21 cellular contexts compared by ENCODE assay signal in genomic region chr14:91464615-91465205, GRCh38. TPM values are rescaled to one million over a fixed set of nuclear protein-coding genes. Genes with fewer than 3 reads are reported as not detected.
DNase-seq lines count a peak whose midpoint lies in the region; ATAC-seq and FAIRE-seq lines count a peak whose summit lies in the region.
"Had no signal": no experiment of that assay in that cellular context is flagged by ENCODE, and none has a peak within 500 bp of the region (broad histone marks: within the 10 kb centered on the region; RNA-seq: fewer than 3 reads in every experiment).

No MANE protein-coding gene starts in this region.

- H2BK5ac ChIP-seq in neuronal stem cell (ENCODE audit: low read length) = no peak overlapping the region

- H4K91ac ChIP-seq in neuronal stem cell (ENCODE audit: low read depth, low read length, poor library complexity) = no peak overlapping the region

- peaks cover 95% of the 10 kb centered on the region for H3K36me3 Mint-ChIP-seq in activated T-cell treated with anti-CD3 and anti-CD28 coated beads, Interleukin-2, amount 50 U/mL, for 24 hours (ENCODE audit: low read depth)
- peaks cover 3% of the 10 kb centered on the region for H3K36me3 Mint-ChIP-seq in activated naive CD8-positive, alpha-beta T cell

- H3K18ac ChIP-seq in neuronal stem cell (ENCODE audit: low read length) = no peak overlapping the region

- no peak overlapping the region for H3K4me3 Mint-ChIP-seq in activated T-cell treated with anti-CD3 and anti-CD28 coated beads, Interleukin-2, amount 50 U/mL, for 24 hours
- no peak overlapping the region for H3K4me3 Mint-ChIP-seq in activated naive CD8-positive, alpha-beta T cell
- H3K4me3 Mint-ChIP-seq: activated B cell treated with CpG ODN at 0.5 μM for 24 hours; activated naive CD8-positive, alpha-beta T cell treated with anti-CD3 and anti-CD28 coated beads, Interleukin-2, amount 10 ng/mL, durations not matched to agents 7 days and 5 days; type B pancreatic cell had no signal

- peaks cover 33% of the 10 kb centered on the region for H3K4me1 Mint-ChIP-seq in activated T-cell treated with anti-CD3 and anti-CD28 coated beads, Interleukin-2, amount 50 U/mL, for 24 hours (ENCODE audit: low read depth)
- H3K4me1 Mint-ChIP-seq in activated naive CD8-positive, alpha-beta T cell (ENCODE audit: low read depth) = peaks cover 20% of the 10 kb centered on the region

- DNase-seq in activated T-cell treated with anti-CD3 and anti-CD28 coated beads, Interleukin-2, amount 50 U/mL, for 24 hours = no peak
- DNase-seq in activated T-cell treated with anti-CD3 and anti-CD28 coated beads for 4 hours (no peak), HTR-8/SVneo (ENCODE audit: insufficient read length, low spot score) (no peak), neuronal stem cell (ENCODE audit: low spot score) (peak; percentile 12), SJCRH30 (no peak), T1000 (lab: John Stamatoyannopoulos, UW) (no peak)
- DNase-seq: activated B cell treated with CpG ODN at 0.5 μM for 24 hours; activated naive CD8-positive, alpha-beta T cell treated with anti-CD3 and anti-CD28 coated beads, Interleukin-2, amount 10 ng/mL, durations not matched to agents 7 days and 5 days; DND-41; HCEC 1CT; heart left ventricle; Kasumi-1; NCI-H1048; NCI-H2029; NK-92 treated with Interleukin-12 subunit alpha and Interleukin-12 subunit beta, amount 100 ng/mL, for 24 hours; Peyer's patch had no signal

- H3K9me3 Mint-ChIP-seq in activated T-cell treated with anti-CD3 and anti-CD28 coated beads, Interleukin-2, amount 50 U/mL, for 24 hours = no peaks in the 10 kb centered on the region
- H3K9me3 Mint-ChIP-seq in activated naive CD8-positive, alpha-beta T cell (ENCODE audit: low read depth) = no peaks in the 10 kb centered on the region
- H3K9me3 Mint-ChIP-seq: activated B cell treated with CpG ODN at 0.5 μM for 24 hours; activated naive CD8-positive, alpha-beta T cell treated with anti-CD3 and anti-CD28 coated beads, Interleukin-2, amount 10 ng/mL, durations not matched to agents 7 days and 5 days; type B pancreatic cell had no signal

- H3K36me3 ChIP-seq in neuronal stem cell (replicated peaks in 1 of 2; ENCODE audit: control insufficient read depth in 2 of 2, insufficient read depth in 2 of 2, low read length in 2 of 2) (peaks cover 16 to 98% of the 10 kb centered on the region in 2 donors), SJCRH30 (peaks cover 86% of the 10 kb centered on the region)

- no peak overlapping the region for H2BK120ac ChIP-seq in neuronal stem cell (ENCODE audit: low read depth, low read length)

- peak; percentile 13 for FAIRE-seq in HTR-8/SVneo (lab: Jason Lieb, UNC)

- H2BK15ac ChIP-seq in neuronal stem cell (ENCODE audit: low read length) = no peak overlapping the region

- no peak overlapping the region for H3K4me2 ChIP-seq in neuronal stem cell (ENCODE audit: insufficient read depth, low read length, poor library complexity, severe bottlenecking)

- no peak overlapping the region for H3K23ac ChIP-seq in neuronal stem cell (ENCODE audit: low read depth, low read length, poor library complexity)

- H3K27me3 ChIP-seq in neuronal stem cell (ENCODE audit: control insufficient read depth in 3 of 3, insufficient read depth in 3 of 3, low read depth in 1 of 3, low read length in 3 of 3) (no peaks in the 10 kb centered on the region), SJCRH30 (no peaks in the 10 kb centered on the region)
- H3K27me3 ChIP-seq: heart left ventricle, Peyer's patch had no signal

- H2AK5ac ChIP-seq in neuronal stem cell (ENCODE audit: low read depth, low read length) = no peak overlapping the region

- H3K4me3 ChIP-seq in neuronal stem cell (ENCODE audit: low read length in 2 of 2) (no peak overlapping the region), SJCRH30 (no peak overlapping the region)
- H3K4me3 ChIP-seq: coronary artery, heart left ventricle, Peyer's patch had no signal

- no peaks in the 10 kb centered on the region for H3K27me3 Mint-ChIP-seq in activated T-cell treated with anti-CD3 and anti-CD28 coated beads, Interleukin-2, amount 50 U/mL, for 24 hours
- no peaks in the 10 kb centered on the region for H3K27me3 Mint-ChIP-seq in activated naive CD8-positive, alpha-beta T cell
- H3K27me3 Mint-ChIP-seq: activated B cell treated with CpG ODN at 0.5 μM for 24 hours; activated naive CD8-positive, alpha-beta T cell treated with anti-CD3 and anti-CD28 coated beads, Interleukin-2, amount 10 ng/mL, durations not matched to agents 7 days and 5 days; progenitor cell of endocrine pancreas; type B pancreatic cell had no signal

- no peak overlapping the region for H2BK12ac ChIP-seq in neuronal stem cell (ENCODE audit: low read length)

- no peak overlapping the region for H3K27ac ChIP-seq in neuronal stem cell (replicated peaks; ENCODE audit: low read length)
- no peak overlapping the region for H3K27ac ChIP-seq in SJCRH30
- H3K27ac ChIP-seq: coronary artery, heart left ventricle, Peyer's patch had no signal

- H3K4me1 ChIP-seq in neuronal stem cell (ENCODE audit: control insufficient read depth in 2 of 2, insufficient read depth in 1 of 2, low read depth in 1 of 2, low read length in 2 of 2) (peaks cover 0 to 5% of the 10 kb centered on the region in 2 donors), SJCRH30 (no peaks in the 10 kb centered on the region)
- H3K4me1 ChIP-seq: heart left ventricle, Peyer's patch had no signal

- no peak overlapping the region for H3K14ac ChIP-seq in neuronal stem cell (ENCODE audit: low read length)

- H3K27ac Mint-ChIP-seq in activated T-cell treated with anti-CD3 and anti-CD28 coated beads, Interleukin-2, amount 50 U/mL, for 24 hours = peak overlapping the region; percentile 70
- H3K27ac Mint-ChIP-seq in activated naive CD8-positive, alpha-beta T cell = peak overlapping the region; percentile 88
- H3K27ac Mint-ChIP-seq: activated B cell treated with CpG ODN at 0.5 μM for 24 hours; activated naive CD8-positive, alpha-beta T cell treated with anti-CD3 and anti-CD28 coated beads, Interleukin-2, amount 10 ng/mL, durations not matched to agents 7 days and 5 days; type B pancreatic cell had no signal

- WGBS in neuronal stem cell (ENCODE audit: extremely low coverage in 2 of 2, insufficient read length in 2 of 2, insufficient replicate concordance in 1 of 2), 2 donors = no CpG with 5 or more reads among the region's 3 CpGs

- no peak overlapping the region for H2AFZ ChIP-seq in neuronal stem cell (ENCODE audit: low read length)

- H3K9me3 ChIP-seq in neuronal stem cell (replicated peaks in 1 of 2; ENCODE audit: control insufficient read depth in 2 of 2, insufficient read depth in 1 of 2, low read depth in 1 of 2, low read length in 2 of 2) (no peaks in the 10 kb centered on the region), SJCRH30 (replicated peaks) (no peaks in the 10 kb centered on the region)
- H3K9me3 ChIP-seq: heart left ventricle, Peyer's patch had no signal

- H3K4ac ChIP-seq in neuronal stem cell (ENCODE audit: low read length) = no peak overlapping the region

- no peaks in the 10 kb centered on the region for H3K79me1 ChIP-seq in neuronal stem cell (ENCODE audit: low read depth, low read length)

- H3K9ac ChIP-seq in neuronal stem cell (ENCODE audit: low read depth, low read length, poor library complexity) = no peak overlapping the region

- no peak for ATAC-seq in GM18861 (IDR thresholded peaks at IDR 0.05; ENCODE audit: unreplicated experiment)
- ATAC-seq: heart left ventricle had no signal

- no peak overlapping the region for H4K8ac ChIP-seq in neuronal stem cell (ENCODE audit: low read depth, low read length)

RNA-seq across cellular contexts. Expression of gene PPP4R3A, which starts 45.4 kb away (rescaled TPM):
- polyA plus RNA-seq in neuronal stem cell (2013, experiment 1 of 2) = 58.3 TPM
- 58.7 TPM for polyA plus RNA-seq in neuronal stem cell (2013, experiment 2 of 2)
- total RNA-seq in SJCRH30 (2014; rRNA removed; shearing (Covaris generic)) = 74.1 and 77.8 TPM in 2 replicates

RNA-seq across cellular contexts. Expression of gene CCDC88C, which starts 47.1 kb away (rescaled TPM):
- polyA plus RNA-seq in neuronal stem cell (2013, experiment 1 of 2) = 18.8 TPM
- 18.5 TPM for polyA plus RNA-seq in neuronal stem cell (2013, experiment 2 of 2)
- total RNA-seq in SJCRH30 (2014; rRNA removed; shearing (Covaris generic)) = 8.9 TPM in 2 replicates
